ENCODE assay signal across 8 cellular contexts in genomic region chr1:26408604-26409003, GRCh38. TPM values are rescaled to one million over a fixed set of nuclear protein-coding genes. Genes with fewer than 3 reads are reported as not detected.
DNase-seq lines count a peak whose midpoint lies in the region; ATAC-seq and TF ChIP-seq lines count a peak whose summit lies in the region.

No MANE protein-coding gene starts in this region.

- intact Hi-C loops in CD4-positive, alpha-beta T cell (cut with DNase I, micrococcal nuclease) = loop anchor here in 1 of 2 experiments (2.0 kb wide), 1 partner anchor 34 kb away; no protein-coding TSS in a partner anchor

- no peaks in the 10 kb centered on the region for H3K36me3 Mint-ChIP-seq in CD4-positive, alpha-beta T cell (ENCODE audit: low read depth)
- H3K36me3 Mint-ChIP-seq in endodermal cell (ENCODE audit: low read depth) = peaks cover 25% of the 10 kb centered on the region

- TF ChIP-seq CTCF in CD4-positive, alpha-beta T cell (IDR thresholded peaks at IDR 0.05) = no peak
- TF ChIP-seq CTCF in MM.1S (IDR thresholded peaks at IDR 0.05; ENCODE audit: low read length) = no peak
- TF ChIP-seq CTCF in endodermal cell (conservative IDR thresholded peaks at IDR 0.05) = no peak

- no peaks in the 10 kb centered on the region for H4K20me1 ChIP-seq in MM.1S (ENCODE audit: insufficient read depth, low read length)

- no peak overlapping the region for H3K4me2 ChIP-seq in MM.1S (ENCODE audit: low read depth, low read length)

- no peaks in the 10 kb centered on the region for H3K9me3 ChIP-seq in CD4-positive, alpha-beta T cell (ENCODE audit: control insufficient read depth, low read length)
- no peaks in the 10 kb centered on the region for H3K9me3 ChIP-seq in MM.1S (replicated peaks; ENCODE audit: insufficient read depth, low read length)
- H3K9me3 ChIP-seq in endodermal cell (ENCODE audit: control insufficient read depth, low read length) = no peaks in the 10 kb centered on the region
- no peaks in the 10 kb centered on the region for H3K9me3 ChIP-seq in mesodermal cell (ENCODE audit: control insufficient read depth, low read length)

- no peak overlapping the region for H3K27ac Mint-ChIP-seq in CD4-positive, alpha-beta T cell
- H3K27ac Mint-ChIP-seq in endodermal cell = peak overlapping the region; percentile 47

- no peaks in the 10 kb centered on the region for H3K9me2 ChIP-seq in MM.1S (replicated peaks; ENCODE audit: insufficient read depth, low read length)

- peaks cover 30% of the 10 kb centered on the region for H3K4me1 Mint-ChIP-seq in CD4-positive, alpha-beta T cell (ENCODE audit: low read depth)
- peaks cover 21% of the 10 kb centered on the region for H3K4me1 Mint-ChIP-seq in endodermal cell

- peak; percentile 96 for ATAC-seq in CD4-positive, alpha-beta T cell (ENCODE audit: poor library complexity)
- ATAC-seq in HG03196 (IDR thresholded peaks at IDR 0.05; ENCODE audit: unreplicated experiment) (no peak), HG03108 (IDR thresholded peaks at IDR 0.05; ENCODE audit: unreplicated experiment) (no peak)

- POLR2A ChIA-PET in CD4-positive, alpha-beta T cell (lab: Charles Lee) = interaction anchor here (0.6 to 1.0 kb wide), 3 partner anchors 9 to 121 kb away, joined by 3 read pairs; no protein-coding TSS in a partner anchor

- peaks cover 65% of the 10 kb centered on the region for H3K27me3 Mint-ChIP-seq in CD4-positive, alpha-beta T cell
- H3K27me3 Mint-ChIP-seq in endodermal cell (ENCODE audit: insufficient read depth) = peaks cover 2% of the 10 kb centered on the region

- no peak overlapping the region for H3K27ac ChIP-seq in CD4-positive, alpha-beta T cell (ENCODE audit: low read depth, low read length)
- H3K27ac ChIP-seq in MM.1S (ENCODE audit: low read length) = no peak overlapping the region
- no peak overlapping the region for H3K27ac ChIP-seq in endodermal cell (ENCODE audit: low read depth, low read length)
- H3K27ac ChIP-seq in mesodermal cell (ENCODE audit: low read depth, low read length, severe bottlenecking) = peak overlapping the region; percentile 94

- 0 to 1% methylated on average over 4 to 12 of the region's 12 CpGs for WGBS in endodermal cell (ENCODE audit: insufficient coverage in 1 of 2, insufficient read length in 1 of 2), 2 experiments
- 0% methylated on average over 8 to 12 of the region's 12 CpGs for WGBS in mesodermal cell (ENCODE audit: insufficient coverage in 2 of 2), 2 experiments

- H3K4me3 Mint-ChIP-seq in CD4-positive, alpha-beta T cell = peak overlapping the region; percentile 12
- H3K4me3 Mint-ChIP-seq in endodermal cell = peak overlapping the region; percentile 99

- no peaks in the 10 kb centered on the region for H3K36me3 ChIP-seq in MM.1S (replicated peaks; ENCODE audit: insufficient read depth, low read length)
- peaks cover 22% of the 10 kb centered on the region for H3K36me3 ChIP-seq in endodermal cell (ENCODE audit: control insufficient read depth, insufficient read depth, low read length)
- H3K36me3 ChIP-seq in mesodermal cell (ENCODE audit: control insufficient read depth, insufficient read depth, low read length) = peaks cover 23% of the 10 kb centered on the region

- H3K9me3 Mint-ChIP-seq in CD4-positive, alpha-beta T cell = peaks cover 2% of the 10 kb centered on the region
- no peaks in the 10 kb centered on the region for H3K9me3 Mint-ChIP-seq in endodermal cell

- H3K4me3 ChIP-seq in MM.1S (ENCODE audit: low read length) (no peak overlapping the region), endodermal cell (ENCODE audit: low read length) (peak overlapping the region; percentile 99), mesodermal cell (ENCODE audit: extremely low read depth, insufficient read depth, low read length, poor library complexity, severe bottlenecking) (peak overlapping the region; percentile 96)

- H3K27me3 ChIP-seq in CD4-positive, alpha-beta T cell (ENCODE audit: control insufficient read depth, insufficient read depth, low read length) = peaks cover 58% of the 10 kb centered on the region
- H3K27me3 ChIP-seq in MM.1S (replicated peaks; ENCODE audit: insufficient read depth, low read length) (peaks cover 82% of the 10 kb centered on the region), endodermal cell (ENCODE audit: control insufficient read depth, insufficient read depth, low read length, poor library complexity, severe bottlenecking) (no peaks in the 10 kb centered on the region)

- no peaks in the 10 kb centered on the region for H3F3A ChIP-seq in MM.1S (ENCODE audit: insufficient read depth, low read length)

- H2AFZ ChIP-seq in MM.1S (ENCODE audit: low read length) = no peak overlapping the region

- H3K9ac ChIP-seq in MM.1S (ENCODE audit: low read length) (no peak overlapping the region), endodermal cell (ENCODE audit: extremely low read depth, low read length, poor library complexity, severe bottlenecking) (no peak overlapping the region)

- H3K4me1 ChIP-seq in MM.1S (ENCODE audit: low read length) (no peaks in the 10 kb centered on the region), endodermal cell (ENCODE audit: control insufficient read depth, insufficient read depth, low read length) (no peaks in the 10 kb centered on the region), mesodermal cell (ENCODE audit: control insufficient read depth, insufficient read depth, low read length, poor library complexity, severe bottlenecking) (peaks cover 19% of the 10 kb centered on the region)

- peak; percentile 65 to 84 (median 74) for DNase-seq in CD4-positive, alpha-beta T cell
- DNase-seq in MM.1S (peak; percentile 55), endodermal cell (peak; percentile 97)
- peak; percentile 92 for DNase-seq in activated CD8-positive, alpha-beta memory T cell treated with anti-CD3 and anti-CD28 coated beads for 24 hours
- peak; percentile 45 to 59 for DNase-seq in stimulated activated CD8-positive, alpha-beta memory T cell treated with anti-CD3 and anti-CD28 coated beads, Interleukin-2, amount 100 ng/mL, for 48 hours (ENCODE audit: low read depth in 2 of 2)

- CTCF ChIA-PET in CD4-positive, alpha-beta T cell (lab: Charles Lee) = interaction anchor here (3.6 kb wide), 1 partner anchor 8 kb away, joined by 29 read pairs; no protein-coding TSS in a partner anchor

- no peaks in the 10 kb centered on the region for H3K79me2 ChIP-seq in MM.1S (ENCODE audit: low read length)

RNA-seq across cellular contexts. Expression of gene LIN28A, which starts 2.0 kb away (rescaled TPM):
- total RNA-seq in CD4-positive, alpha-beta T cell = not detected
- 1,000 to 10,000 TPM in 1 of 2 donors, 100 to 1,000 TPM in 1; 867 to 1,041 TPM for total RNA-seq in endodermal cell
- polyA plus RNA-seq in endodermal cell (2013, experiment 1 of 2) = 195 TPM
- 199 TPM for polyA plus RNA-seq in endodermal cell (2013, experiment 2 of 2)
- 195 TPM for polyA plus RNA-seq in mesodermal cell (2013, experiment 1 of 2)
- polyA plus RNA-seq in mesodermal cell (2013, experiment 2 of 2) = 203 TPM

RNA-seq across cellular contexts. Expression of gene DHDDS, which starts 23.5 kb away (rescaled TPM):
- 10 to 100 TPM; 26.3 to 26.8 TPM for total RNA-seq in CD4-positive, alpha-beta T cell
- 10 to 100 TPM; 51.1 to 55.1 TPM for total RNA-seq in endodermal cell
- polyA plus RNA-seq in endodermal cell (2013, experiment 1 of 2) = 22.9 TPM
- 29.3 TPM for polyA plus RNA-seq in endodermal cell (2013, experiment 2 of 2)
- polyA plus RNA-seq in mesodermal cell (2013, experiment 1 of 2) = 30.4 TPM
- 30.0 TPM for polyA plus RNA-seq in mesodermal cell (2013, experiment 2 of 2)

RNA-seq across cellular contexts. Expression of gene ZNF683, which starts 36.1 kb away (rescaled TPM):
- under 1 TPM in 1 of 2 experiments, not detected in 1; 0.41 TPM for total RNA-seq in CD4-positive, alpha-beta T cell
- not detected for total RNA-seq in endodermal cell
- polyA plus RNA-seq in endodermal cell (2013, experiment 1 of 2) = not detected
- not detected for polyA plus RNA-seq in endodermal cell (2013, experiment 2 of 2)
- not detected for polyA plus RNA-seq in mesodermal cell (2013, experiment 1 of 2)
- polyA plus RNA-seq in mesodermal cell (2013, experiment 2 of 2) = not detected

RNA-seq across cellular contexts. Expression of gene CRYBG2, which starts 54.7 kb away (rescaled TPM):
- total RNA-seq in CD4-positive, alpha-beta T cell = 1 to 10 TPM; 1.3 to 1.4 TPM
- total RNA-seq in endodermal cell = 10 to 100 TPM in 1 of 2 donors, 1 to 10 TPM in 1; 9.0 to 15.1 TPM
- polyA plus RNA-seq in endodermal cell (2013, experiment 1 of 2) = 5.9 TPM
- polyA plus RNA-seq in endodermal cell (2013, experiment 2 of 2) = 4.4 TPM
- 1.7 TPM for polyA plus RNA-seq in mesodermal cell (2013, experiment 1 of 2)
- 2.9 TPM for polyA plus RNA-seq in mesodermal cell (2013, experiment 2 of 2)

Comparison
In these comparisons a context has a peak if more than half of its experiments do, and no peak if none do; other contexts are left out.
1. RNA of gene LIN28A, which starts 2.0 kb away (total RNA-seq): 867 to 1,041 TPM in endodermal cell; not detected in CD4-positive, alpha-beta T cell; every median in the first group is over 100 times any median in the second.
2. Peak in every context shown above with its lines, with median percentiles within 50 percentile points of each other: DNase-seq.